ENCODE assay signal across 24 cellular contexts in the genomic region with DNA sequence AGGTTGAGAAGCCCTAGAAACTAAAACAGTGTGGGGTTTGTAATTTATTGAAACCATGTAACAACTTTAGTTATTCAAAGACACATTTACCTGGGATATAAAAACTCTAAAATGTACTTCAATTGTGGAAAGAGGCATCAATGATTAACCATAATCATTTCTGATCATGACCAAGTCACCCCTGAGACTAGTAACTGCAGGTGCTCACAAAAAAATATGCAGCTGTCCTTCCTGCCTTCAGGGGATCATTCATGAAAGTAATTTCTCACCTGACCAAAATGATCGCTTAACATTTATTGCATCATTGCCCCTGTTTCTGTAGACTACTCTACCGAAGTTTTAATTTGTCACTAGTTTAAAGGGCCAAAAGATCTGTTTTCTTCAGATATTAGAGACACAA. TPM values are rescaled to one million over a fixed set of nuclear protein-coding genes. Genes with fewer than 3 reads are reported as not detected.
A peak's percentile ranks its signal among the peaks of the same experiment; 100 is the strongest.
DNase-seq lines count a peak whose midpoint lies in the region; ATAC-seq and TF ChIP-seq lines count a peak whose summit lies in the region.
"Had no signal": no experiment of that assay in that cellular context is flagged by ENCODE, and none has a peak within 500 bp of the region (broad histone marks: within the 10 kb centered on the region; RNA-seq: fewer than 3 reads in every experiment).

No MANE protein-coding gene starts in this region.

- ATAC-seq in GM19438 (IDR thresholded peaks at IDR 0.05; ENCODE audit: low read depth, unreplicated experiment) (peak; percentile 55), left colon (peak; percentile 42), HG03442 (IDR thresholded peaks at IDR 0.05; ENCODE audit: unreplicated experiment) (no peak), esophagus mucosa (no peak)
- ATAC-seq: gastroesophageal sphincter had no signal

- DNase-seq in NCI-H1417 (lab: John Stamatoyannopoulos, UW): peak in 2 of 3 experiments; percentile 22 to 68
- DNase-seq in left colon: no peak
- no peak for DNase-seq in activated CD4-positive, alpha-beta T cell treated with anti-CD3 and anti-CD28 coated beads, Interleukin-2, amount 10 ng/mL, durations not matched to agents 24 days and 14 days
- DNase-seq in HCEC 1CT: no peak
- DNase-seq: ACHN; activated CD4-positive, alpha-beta T cell treated with anti-CD3 and anti-CD28 coated beads for 48 hours; activated naive CD8-positive, alpha-beta T cell treated with anti-CD3 and anti-CD28 coated beads for 36 hours; C1 segment of cervical spinal cord; kidney glomerular epithelial cell; midbrain; nephron progenitor cell; SIG-M5; stimulated activated CD4-positive, alpha-beta T cell treated with anti-CD3 and anti-CD28 coated beads, Interleukin-2, amount 100 ng/mL, for 24 hours; stimulated activated naive B cell treated with anti-CD40 and anti-IgM and Interleukin-4, amounts not matched to agents 10 μg/mL and 1 μg/mL and 100 μg/mL, for 72 hours; T-helper 1 cell had no signal

- peaks cover 10% of the 10 kb centered on the region for H3K27me3 Mint-ChIP-seq in activated CD4-positive, alpha-beta T cell treated with anti-CD3 and anti-CD28 coated beads, Interleukin-2, amount 10 ng/mL, durations not matched to agents 24 days and 14 days

- no peaks in the 10 kb centered on the region for H4K20me1 ChIP-seq in DOHH2 (ENCODE audit: control insufficient read depth, insufficient read depth, low read depth, low read length)

- peaks cover 21% of the 10 kb centered on the region for H3K4me1 ChIP-seq in DOHH2 (ENCODE audit: control insufficient read depth, low read length)
- H3K4me1 ChIP-seq: esophagus muscularis mucosa, gastroesophageal sphincter, HAP-1 had no signal

- peak overlapping the region; percentile 35 for H3K4me3 ChIP-seq in DOHH2 (ENCODE audit: low read length)
- H3K4me3 ChIP-seq: esophagus muscularis mucosa, gastroesophageal sphincter, HAP-1 had no signal

- no peak overlapping the region for H3K27ac Mint-ChIP-seq in activated CD4-positive, alpha-beta T cell treated with anti-CD3 and anti-CD28 coated beads, Interleukin-2, amount 10 ng/mL, durations not matched to agents 24 days and 14 days
- H3K27ac Mint-ChIP-seq: activated naive CD8-positive, alpha-beta T cell treated with anti-CD3 and anti-CD28 coated beads for 36 hours; activated T-helper 2 cell treated with anti-CD3 and anti-CD28 coated beads, Interferon-gamma antibody, Interleukin-2, Interleukin-4, amounts not matched to agents 10 μg/mL and 5 μg/mL and 100 μg/mL, durations not matched to agents 14 hours and 24 hours and 36 hours; nephron progenitor cell; stimulated activated naive B cell treated with anti-CD40 and anti-IgM and Interleukin-4, amounts not matched to agents 10 μg/mL and 1 μg/mL and 100 μg/mL, for 72 hours had no signal

- no peaks in the 10 kb centered on the region for H3K9me2 ChIP-seq in DOHH2 (replicated peaks; ENCODE audit: control insufficient read depth, low read length)

- H3F3A ChIP-seq in DOHH2 (ENCODE audit: control insufficient read depth, insufficient read depth): no peaks in the 10 kb centered on the region

- TF ChIP-seq CTCF in DOHH2 (IDR thresholded peaks at IDR 0.05; ENCODE audit: low read depth, low read length, poor library complexity, severe bottlenecking): no peak

- intact Hi-C loops in left colon (cut with DNase I, micrococcal nuclease): no loop called here
- intact Hi-C loops in activated CD4-positive, alpha-beta T cell treated with anti-CD3 and anti-CD28 coated beads, Interleukin-2, amount 10 ng/mL, durations not matched to agents 24 days and 14 days (cut with micrococcal nuclease): no loop called here

- no peaks in the 10 kb centered on the region for H3K36me3 Mint-ChIP-seq in activated CD4-positive, alpha-beta T cell treated with anti-CD3 and anti-CD28 coated beads, Interleukin-2, amount 10 ng/mL, durations not matched to agents 24 days and 14 days (ENCODE audit: low read depth)
- H3K36me3 Mint-ChIP-seq: activated naive CD8-positive, alpha-beta T cell treated with anti-CD3 and anti-CD28 coated beads for 36 hours; stimulated activated naive B cell treated with anti-CD40 and anti-IgM and Interleukin-4, amounts not matched to agents 10 μg/mL and 1 μg/mL and 100 μg/mL, for 72 hours had no signal

- no peaks in the 10 kb centered on the region for H3K27me3 ChIP-seq in DOHH2 (ENCODE audit: control insufficient read depth, low read length)
- H3K27me3 ChIP-seq: esophagus muscularis mucosa had no signal

- H3K79me2 ChIP-seq in DOHH2 (ENCODE audit: control insufficient read depth, low read length): no peaks in the 10 kb centered on the region

- peak overlapping the region; percentile 43 for H3K27ac ChIP-seq in DOHH2 (ENCODE audit: low read depth, low read length)
- H3K27ac ChIP-seq: esophagus muscularis mucosa, gastroesophageal sphincter had no signal

- peak overlapping the region; percentile 60 for H3K4me2 ChIP-seq in DOHH2 (ENCODE audit: low read length)

- no peaks in the 10 kb centered on the region for H3K36me3 ChIP-seq in DOHH2 (ENCODE audit: control insufficient read depth, low read length)
- H3K36me3 ChIP-seq: esophagus muscularis mucosa, gastroesophageal sphincter, HAP-1 had no signal

- H3K4me1 Mint-ChIP-seq in activated CD4-positive, alpha-beta T cell treated with anti-CD3 and anti-CD28 coated beads, Interleukin-2, amount 10 ng/mL, durations not matched to agents 24 days and 14 days: no peaks in the 10 kb centered on the region
- H3K4me1 Mint-ChIP-seq: activated naive CD8-positive, alpha-beta T cell treated with anti-CD3 and anti-CD28 coated beads for 36 hours; nephron progenitor cell; stimulated activated naive B cell treated with anti-CD40 and anti-IgM and Interleukin-4, amounts not matched to agents 10 μg/mL and 1 μg/mL and 100 μg/mL, for 72 hours had no signal

- no peaks in the 10 kb centered on the region for H3K9me3 Mint-ChIP-seq in activated CD4-positive, alpha-beta T cell treated with anti-CD3 and anti-CD28 coated beads, Interleukin-2, amount 10 ng/mL, durations not matched to agents 24 days and 14 days
- H3K9me3 Mint-ChIP-seq: activated naive CD8-positive, alpha-beta T cell treated with anti-CD3 and anti-CD28 coated beads for 36 hours; activated T-helper 2 cell treated with anti-CD3 and anti-CD28 coated beads, Interferon-gamma antibody, Interleukin-2, Interleukin-4, amounts not matched to agents 10 μg/mL and 5 μg/mL and 100 μg/mL, durations not matched to agents 14 hours and 24 hours and 36 hours; nephron progenitor cell; stimulated activated naive B cell treated with anti-CD40 and anti-IgM and Interleukin-4, amounts not matched to agents 10 μg/mL and 1 μg/mL and 100 μg/mL, for 72 hours had no signal

- no peaks in the 10 kb centered on the region for H3K9me3 ChIP-seq in DOHH2 (ENCODE audit: control insufficient read depth, insufficient read depth, low read length)
- H3K9me3 ChIP-seq: esophagus muscularis mucosa, gastroesophageal sphincter, HAP-1 had no signal

- H3K4me3 Mint-ChIP-seq in activated CD4-positive, alpha-beta T cell treated with anti-CD3 and anti-CD28 coated beads, Interleukin-2, amount 10 ng/mL, durations not matched to agents 24 days and 14 days: no peak overlapping the region
- H3K4me3 Mint-ChIP-seq: activated naive CD8-positive, alpha-beta T cell treated with anti-CD3 and anti-CD28 coated beads for 36 hours; nephron progenitor cell; stimulated activated naive B cell treated with anti-CD40 and anti-IgM and Interleukin-4, amounts not matched to agents 10 μg/mL and 1 μg/mL and 100 μg/mL, for 72 hours had no signal

RNA-seq across cellular contexts. Expression of gene ACP3, which starts 9.0 kb away (rescaled TPM):
- total RNA-seq in left colon: 10 to 100 TPM; 14.7 to 32.6 TPM
- not detected in 2 replicates for total RNA-seq in activated CD4-positive, alpha-beta T cell treated with anti-CD3 and anti-CD28 coated beads, Interleukin-2, amount 10 ng/mL, durations not matched to agents 24 days and 14 days
- total RNA-seq in esophagus mucosa: 57.5 TPM
- total RNA-seq: activated naive CD8-positive, alpha-beta T cell treated with anti-CD3 and anti-CD28 coated beads for 36 hours; activated T-helper 2 cell treated with anti-CD3 and anti-CD28 coated beads, Interferon-gamma antibody, Interleukin-2, Interleukin-4, amounts not matched to agents 10 μg/mL and 5 μg/mL and 100 μg/mL, durations not matched to agents 14 hours and 24 hours and 36 hours; G401 had no signal

Comparison
In these comparisons a context has a peak if more than half of its experiments do, and no peak if none do; other contexts are left out.
1. ATAC-seq: peak in GM19438 (single experiment) and left colon (single experiment); none in HG03442 (single experiment) and esophagus mucosa (single experiment).
2. DNase-seq: peak in NCI-H1417 (2 of 3); none in left colon (0 of 2), activated CD4-positive, alpha-beta T cell treated with anti-CD3 and anti-CD28 coated beads, Interleukin-2, amount 10 ng/mL, durations not matched to agents 24 days and 14 days (single experiment) and HCEC 1CT (single experiment).
3. RNA of gene ACP3, which starts 9.0 kb away (total RNA-seq): 57.5 TPM in esophagus mucosa (single experiment) and 14.7 to 32.6 TPM in left colon; not detected in activated CD4-positive, alpha-beta T cell treated with anti-CD3 and anti-CD28 coated beads, Interleukin-2, amount 10 ng/mL, durations not matched to agents 24 days and 14 days; every median in the first group is over 10 times any median in the second.